9 cellular contexts compared by ENCODE assay signal in genomic region chr11:63564056-63564784, GRCh38. TPM values are rescaled to one million over a fixed set of nuclear protein-coding genes. Genes with fewer than 3 reads are reported as not detected.
DNase-seq lines count a peak whose midpoint lies in the region; ATAC-seq lines count a peak whose summit lies in the region.
"Had no signal": no experiment of that assay in that cellular context is flagged by ENCODE, and none has a peak within 500 bp of the region (broad histone marks: within the 10 kb centered on the region; RNA-seq: fewer than 3 reads in every experiment).

No MANE protein-coding gene starts in this region.

- H3K27ac ChIP-seq in esophagus (ENCODE audit: low read depth in 2 of 2, low read length in 1 of 2): peak overlapping the region; percentile 84 to 90

- ATAC-seq in GM18499 (IDR thresholded peaks at IDR 0.05; ENCODE audit: insufficient read depth, unreplicated experiment): peak; percentile 35
- peak; percentile 65 for ATAC-seq in GM21447 (IDR thresholded peaks at IDR 0.05; ENCODE audit: unreplicated experiment)

- no peaks in the 10 kb centered on the region for H3K36me3 ChIP-seq in esophagus (ENCODE audit: control insufficient read depth in 2 of 2, insufficient read depth in 2 of 2, low read length in 1 of 2)

- intact Hi-C loops in posterior vena cava (cut with DNase I): no loop called here

- H3K4me1 ChIP-seq in esophagus (ENCODE audit: control insufficient read depth in 2 of 2, insufficient read depth in 2 of 2, low read length in 1 of 2): peaks cover 0 to 20% of the 10 kb centered on the region in 2 donors

- no peak overlapping the region for H3K4me3 ChIP-seq in esophagus (ENCODE audit: low read depth in 1 of 2, low read length in 2 of 2)

- H3K9me3 ChIP-seq in esophagus (ENCODE audit: control insufficient read depth in 2 of 2, insufficient read depth in 1 of 2, low read depth in 1 of 2, low read length in 1 of 2): no peaks in the 10 kb centered on the region

- DNase-seq in HK-2 (ENCODE audit: unreplicated experiment) (peak; percentile 18), NCI-H2081 (lab: John Stamatoyannopoulos, UW) (no peak), posterior vena cava (ENCODE audit: low spot score) (no peak), HUDEP-2 (lab: John Stamatoyannopoulos, UW; ENCODE audit: unreplicated experiment in 76 of 76) (no peak), AML-193 (lab: John Stamatoyannopoulos, UW) (no peak)

- H3K27me3 ChIP-seq in esophagus (ENCODE audit: control insufficient read depth in 1 of 2, insufficient read depth in 2 of 2, low read length in 2 of 2): no peaks in the 10 kb centered on the region

- WGBS in esophagus, 2 donors: 73 to 78% methylated on average over 7 of the region's 7 CpGs

RNA-seq across cellular contexts. Expression of gene PLAAT2, which starts 1.0 kb away (rescaled TPM):
- polyA plus RNA-seq in esophagus: 1 to 10 TPM in 1 of 2 donors, under 1 TPM in 1; 0.22 to 1.3 TPM
- not detected for total RNA-seq in posterior vena cava
- total RNA-seq: HT1080 had no signal

RNA-seq across cellular contexts. Expression of gene PLAAT4, which starts 27.6 kb away (rescaled TPM):
- polyA plus RNA-seq in esophagus: 10 to 100 TPM; 12.0 to 12.9 TPM
- 10 to 100 TPM; 11.5 to 19.3 TPM for total RNA-seq in posterior vena cava

RNA-seq across cellular contexts. Expression of gene PLAAT3, which starts 50.0 kb away (rescaled TPM):
- 1 to 10 TPM; 3.1 to 8.9 TPM for polyA plus RNA-seq in esophagus
- 10 to 100 TPM; 31.8 to 42.4 TPM for total RNA-seq in posterior vena cava

RNA-seq across cellular contexts. Expression of gene LGALS12, which starts 58.3 kb away (rescaled TPM):
- polyA plus RNA-seq in esophagus: under 1 TPM in 1 of 2 donors, not detected in 1; 0.04 TPM
- 1 to 10 TPM in 1 of 2 donors, under 1 TPM in 1; 0.90 to 1.1 TPM for total RNA-seq in posterior vena cava
- total RNA-seq: HT1080 had no signal
